In the genomic region with DNA sequence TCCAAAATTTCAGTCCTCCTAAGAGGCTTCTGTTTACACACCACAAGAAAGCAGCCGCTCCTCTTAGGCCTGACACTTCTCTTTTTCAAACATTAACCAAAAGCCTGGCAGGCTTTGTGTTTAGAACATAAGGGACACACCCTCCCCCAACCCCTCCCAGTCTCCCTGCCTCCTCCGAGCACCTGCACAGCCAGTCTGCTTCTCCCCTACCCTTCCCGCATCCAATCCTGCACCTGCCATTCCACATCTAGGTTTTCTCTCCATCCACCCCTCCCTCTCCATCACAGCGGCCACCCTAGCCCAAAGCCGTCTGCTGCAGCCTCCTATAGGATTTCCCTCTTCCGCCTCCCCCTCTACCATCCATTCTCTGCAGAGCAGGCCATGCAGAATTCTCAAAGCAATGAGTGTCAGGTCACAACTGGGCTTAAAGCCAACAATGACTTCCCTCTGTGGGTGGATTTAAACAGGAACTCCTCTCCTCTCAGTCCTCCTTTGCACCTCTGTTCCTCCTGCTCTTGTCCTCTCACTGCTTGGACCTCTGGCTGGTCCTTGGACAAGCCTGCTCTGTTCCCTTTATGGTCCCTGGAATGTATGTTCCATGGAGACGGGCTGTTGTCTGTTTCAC, we compare ENCODE assay signal across 12 cellular contexts.
DNase-seq lines count a peak whose midpoint lies in the region; ATAC-seq, FAIRE-seq and TF ChIP-seq lines count a peak whose summit lies in the region.
"Had no signal": no experiment of that assay in that cellular context is flagged by ENCODE, and none has a peak within 500 bp of the region (broad histone marks: within the 10 kb centered on the region; RNA-seq: fewer than 3 reads in every experiment).

No MANE protein-coding gene starts in this region.

- H4K8ac ChIP-seq in trophoblast cell (ENCODE audit: low read depth, low read length) = no peak overlapping the region

- intact Hi-C loops in K562 (cut with micrococcal nuclease) (loop anchor here (10.0 kb wide), 2 partner anchors 81 to 461 kb away; no protein-coding TSS in a partner anchor), stomach (cut with DNase I; ENCODE audit: low total_unique reads) (no loop called here)

- TF ChIP-seq EP300 in K562 (IDR thresholded peaks at IDR 0.05; ENCODE audit: low read length) (no peak), stomach (IDR thresholded peaks at IDR 0.05) (no peak)

- H3K27me3 ChIP-seq in K562 (ENCODE audit: control insufficient read depth in 2 of 2, insufficient read depth in 2 of 2, low read length in 2 of 2) = peaks cover 0 to 9% of the 10 kb centered on the region in 2 experiments; a peak in 1 of 5 replicates
- peaks cover 0 to 32% (median 4%) of the 10 kb centered on the region in 3 donors for H3K27me3 ChIP-seq in stomach
- H3K27me3 ChIP-seq in trophoblast cell (ENCODE audit: insufficient read depth, low read length) = no peaks in the 10 kb centered on the region

- CTCF ChIA-PET in K562 (lab: Yijun Ruan, JAX; ENCODE audit: low intra/inter-chr PET ratio) = interaction anchor here (0.6 kb wide), 1 partner anchor 1440 kb away, joined by 3 read pairs; no protein-coding TSS in a partner anchor

- H2AK5ac ChIP-seq in trophoblast cell (ENCODE audit: low read length) = no peak overlapping the region

- H4K20me1 ChIP-seq in K562 (replicated peaks; ENCODE audit: control insufficient read depth, insufficient read depth, low read length) = 0 out of 2 replicates have a peak, but pooled peaks cover 5% of the 10 kb centered on the region

- H3K23ac ChIP-seq in trophoblast cell (ENCODE audit: low read length) = no peak overlapping the region

- no peaks in the 10 kb centered on the region for H3K36me3 ChIP-seq in K562 (ENCODE audit: control insufficient read depth, insufficient read depth, low read length)
- H3K36me3 ChIP-seq in stomach = no peaks in the 10 kb centered on the region
- no peaks in the 10 kb centered on the region for H3K36me3 ChIP-seq in trophoblast cell (ENCODE audit: control insufficient read depth in 1 of 2, insufficient read depth in 2 of 2, low read length in 2 of 2)
- H3K36me3 ChIP-seq: prostate gland, tibial artery had no signal

- H3K18ac ChIP-seq in trophoblast cell (ENCODE audit: low read length) = no peak overlapping the region

- H2AFZ ChIP-seq in K562 (ENCODE audit: low read depth, low read length) = no peak overlapping the region
- no peak overlapping the region for H2AFZ ChIP-seq in trophoblast cell (ENCODE audit: insufficient read depth, low read length, poor library complexity)

- H3K79me1 ChIP-seq in trophoblast cell (ENCODE audit: low read length) = no peaks in the 10 kb centered on the region

- H3K27ac ChIP-seq in K562 (ENCODE audit: extremely low read depth, low read depth, low read length) (no peak overlapping the region), stomach (no peak overlapping the region), trophoblast cell (ENCODE audit: low read depth, low read length) (no peak overlapping the region)
- H3K27ac ChIP-seq: A549, prostate gland, tibial artery had no signal

- BruUV-seq in K562 (replicated peaks; lab: Mats Ljungman, UMichigan) = no TSS peak

- peak; percentile 11 for DNase-seq in NCI-H82 (lab: John Stamatoyannopoulos, UW)
- no peak for DNase-seq in NCI-H82 treated with DMSO at 0.1 percent for 48 hours (lab: John Stamatoyannopoulos, UW; ENCODE audit: unreplicated experiment)
- peak; percentile 97 for DNase-seq in NCI-H2196 treated with DMSO at 0.1 percent for 48 hours (lab: John Stamatoyannopoulos, UW; ENCODE audit: unreplicated experiment)
- DNase-seq in K562 (ENCODE audit: extremely low read depth in 1 of 4, low spot score in 3 of 4) = no peak
- peak; percentile 51 for DNase-seq in stomach
- no peak for DNase-seq in stimulated activated naive CD8-positive, alpha-beta T cell treated with anti-CD3 and anti-CD28 coated beads, Interleukin-15, Interleukin-2, amounts not matched to agents 100 U/mL and 50 U/mL, for 24 hours
- no peak for DNase-seq in trophoblast cell

- ATAC-seq in K562 (no peak), HG02870 (IDR thresholded peaks at IDR 0.05; ENCODE audit: unreplicated experiment) (no peak)
- no peak for ATAC-seq in stimulated activated naive CD8-positive, alpha-beta T cell treated with anti-CD3 and anti-CD28 coated beads, Interleukin-15, Interleukin-2, amounts not matched to agents 100 U/mL and 50 U/mL, for 24 hours

- H3K4me3 ChIP-seq in K562 (no peak overlapping the region), stomach (no peak overlapping the region), trophoblast cell (ENCODE audit: low read depth, low read length) (no peak overlapping the region)
- H3K4me3 ChIP-seq: A549, prostate gland, tibial artery had no signal

- H4K91ac ChIP-seq in trophoblast cell (ENCODE audit: low read depth, low read length) = no peak overlapping the region

- H3K4ac ChIP-seq in trophoblast cell (ENCODE audit: low read depth, low read length) = no peak overlapping the region

- H3K9me1 ChIP-seq in K562 (ENCODE audit: control insufficient read depth, insufficient read depth, low read length) = no peaks in the 10 kb centered on the region

- H2BK5ac ChIP-seq in trophoblast cell (ENCODE audit: low read depth, low read length, poor library complexity) = no peak overlapping the region

- H3K79me2 ChIP-seq in K562 (ENCODE audit: control insufficient read depth, insufficient read depth, low read length) (no peaks in the 10 kb centered on the region), trophoblast cell (ENCODE audit: control insufficient read depth, insufficient read depth, low read length, poor library complexity) (no peaks in the 10 kb centered on the region)

- H3K4me2 ChIP-seq in K562 (ENCODE audit: insufficient read depth, low read length) = no peak overlapping the region
- no peak overlapping the region for H3K4me2 ChIP-seq in trophoblast cell (ENCODE audit: low read length)
- H3K4me2 ChIP-seq: A549 had no signal

- FAIRE-seq in K562 (lab: Jason Lieb, UNC) = no peak
- FAIRE-seq: A549 had no signal

- POLR2A ChIA-PET in K562 (lab: Yijun Ruan, JAX) = interaction anchor here (0.7 kb wide), 1 partner anchor 12 kb away, joined by 3 read pairs; no protein-coding TSS in a partner anchor

- no peak for TF ChIP-seq CTCF in K562 (IDR thresholded peaks at IDR 0.05 in 2 of 3, conservative IDR thresholded peaks at IDR 0.05 in 1 of 3; ENCODE audit: insufficient read depth in 2 of 3, low read depth in 1 of 3, low read length in 3 of 3)
- no peak for TF ChIP-seq CTCF in stomach (IDR thresholded peaks at IDR 0.05)

- no peaks in the 10 kb centered on the region for H3K9me3 ChIP-seq in K562 (replicated peaks; ENCODE audit: control insufficient read depth, insufficient read depth, low read depth, low read length)
- no peaks in the 10 kb centered on the region for H3K9me3 ChIP-seq in stomach
- H3K9me3 ChIP-seq in trophoblast cell (ENCODE audit: insufficient read depth, low read depth, low read length) = peaks cover 2% of the 10 kb centered on the region
- H3K9me3 ChIP-seq: A549, Caco-2, prostate gland, tibial artery had no signal

- H3K4me1 ChIP-seq in K562 (replicated peaks in 1 of 2; ENCODE audit: control insufficient read depth in 2 of 2, insufficient read depth in 2 of 2, low read length in 2 of 2) (0 out of 5 replicates have a peak, but pooled peaks cover 0 to 2% of the 10 kb centered on the region in 2 experiments), stomach (peaks cover 7 to 16% (median 13%) of the 10 kb centered on the region in 4 donors), trophoblast cell (ENCODE audit: control insufficient read depth in 1 of 2, insufficient read depth in 2 of 2, low read length in 2 of 2) (no peaks in the 10 kb centered on the region)
- H3K4me1 ChIP-seq: A549, Caco-2, prostate gland, tibial artery had no signal

- in situ Hi-C loops in K562 (cut with MboI) = no loop called here

- no peak overlapping the region for H4K12ac ChIP-seq in trophoblast cell (ENCODE audit: low read depth, low read length)

- WGBS in K562 (ENCODE audit: insufficient coverage, low coverage, missing lambda C conversion rate) = 0% methylated on average over 7 of the region's 7 CpGs
- WGBS in stomach, 5 donors = 22 to 40% (median 35%) methylated on average over 7 of the region's 7 CpGs
- WGBS in trophoblast cell (ENCODE audit: extremely low coverage, insufficient coverage, insufficient read length) = no CpG with 5 or more reads among the region's 7 CpGs

- TF ChIP-seq RAD21 in K562 (CRISPR knock-in tag; conservative IDR thresholded peaks at IDR 0.05 in 1 of 2, IDR thresholded peaks at IDR 0.05 in 1 of 2) = no peak

- TF ChIP-seq POLR2A in K562 (conservative IDR thresholded peaks at IDR 0.05) (no peak), stomach (IDR thresholded peaks at IDR 0.05) (no peak)

- no peak overlapping the region for H3K14ac ChIP-seq in trophoblast cell (ENCODE audit: low read length)

- no peak overlapping the region for H3K9ac ChIP-seq in K562 (ENCODE audit: insufficient read depth in 1 of 2, low read depth in 2 of 2, low read length in 2 of 2)
- H3K9ac ChIP-seq in trophoblast cell (ENCODE audit: low read length) = no peak overlapping the region

- no peak overlapping the region for H2BK12ac ChIP-seq in trophoblast cell (ENCODE audit: low read length)

- H2BK120ac ChIP-seq in trophoblast cell (ENCODE audit: insufficient read depth, low read length, poor library complexity) = no peak overlapping the region

TF ChIP-seq in K562, 482 proteins besides CTCF, POLR2A, EP300 and RAD21 (continues in another document):
- TF ChIP-seq CBFA2T3 (IDR thresholded peaks at IDR 0.05) (no peak), NFIC (IDR thresholded peaks at IDR 0.05) (0 out of 2 replicates have a peak, but pooled peaks have one; percentile 6), ZNF175 (CRISPR knock-in tag; IDR thresholded peaks at IDR 0.05; ENCODE audit: low read depth) (no peak), ARID1B (IDR thresholded peaks at IDR 0.05) (no peak), HLTF (IDR thresholded peaks at IDR 0.05) (no peak)
- TF ChIP-seq, protein P1, sequence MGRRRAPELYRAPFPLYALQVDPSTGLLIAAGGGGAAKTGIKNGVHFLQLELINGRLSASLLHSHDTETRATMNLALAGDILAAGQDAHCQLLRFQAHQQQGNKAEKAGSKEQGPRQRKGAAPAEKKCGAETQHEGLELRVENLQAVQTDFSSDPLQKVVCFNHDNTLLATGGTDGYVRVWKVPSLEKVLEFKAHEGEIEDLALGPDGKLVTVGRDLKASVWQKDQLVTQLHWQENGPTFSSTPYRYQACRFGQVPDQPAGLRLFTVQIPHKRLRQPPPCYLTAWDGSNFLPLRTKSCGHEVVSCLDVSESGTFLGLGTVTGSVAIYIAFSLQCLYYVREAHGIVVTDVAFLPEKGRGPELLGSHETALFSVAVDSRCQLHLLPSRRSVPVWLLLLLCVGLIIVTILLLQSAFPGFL (CRISPR knock-in tag; IDR thresholded peaks at IDR 0.05) = no peak

Comparison
In these comparisons a context has a peak if more than half of its experiments do, and no peak if none do; other contexts are left out.
1. DNase-seq: peak in NCI-H82 (single experiment), NCI-H2196 treated with DMSO at 0.1 percent for 48 hours (single experiment) and stomach (single experiment); none in NCI-H82 treated with DMSO at 0.1 percent for 48 hours (single experiment), K562 (0 of 4), stimulated activated naive CD8-positive, alpha-beta T cell treated with anti-CD3 and anti-CD28 coated beads, Interleukin-15, Interleukin-2, amounts not matched to agents 100 U/mL and 50 U/mL, for 24 hours (single experiment) and trophoblast cell (0 of 2).